ENCODE assay signal across 19 cellular contexts in genomic region chr20:1882026-1882425, GRCh38. TPM values are rescaled to one million over a fixed set of nuclear protein-coding genes. Genes with fewer than 3 reads are reported as not detected.
DNase-seq lines count a peak whose midpoint lies in the region; TF ChIP-seq lines count a peak whose summit lies in the region.
"Had no signal": no experiment of that assay in that cellular context is flagged by ENCODE, and none has a peak within 500 bp of the region (broad histone marks: within the 10 kb centered on the region; RNA-seq: fewer than 3 reads in every experiment).

No MANE protein-coding gene starts in this region.

- no peak for TF ChIP-seq CTCF in endothelial cell (IDR thresholded peaks at IDR 0.05; ENCODE audit: unreplicated experiment)
- no peak for TF ChIP-seq CTCF in sigmoid colon (IDR thresholded peaks at IDR 0.05)
- no peak for TF ChIP-seq CTCF in GM13977 (IDR thresholded peaks at IDR 0.05; ENCODE audit: extremely low read depth, insufficient read depth, missing control alignments)

- peaks cover 0 to 24% (median 16%) of the 10 kb centered on the region in 4 donors for H3K4me1 ChIP-seq in sigmoid colon

- no peak overlapping the region for H3K4me3 ChIP-seq in sigmoid colon
- H3K4me3 ChIP-seq: BLaER1 had no signal

- H3K4me1 Mint-ChIP-seq in endothelial cell (ENCODE audit: unreplicated experiment): peaks cover 48% of the 10 kb centered on the region

- H3K36me3 ChIP-seq in sigmoid colon: no peaks in the 10 kb centered on the region
- H3K36me3 ChIP-seq: BLaER1 had no signal

- in situ Hi-C loops in GM13977 (cut with MboI; ENCODE audit: low pct_unique_long_range_greater_than_20kb, low sequenced_read_pairs, unreplicated experiment): no loop called here

- DNase-seq in NCI-H1105 treated with DMSO at 0.1 percent for 48 hours (lab: John Stamatoyannopoulos, UW): peak; percentile 30
- no peak for DNase-seq in NCI-H1105 (lab: John Stamatoyannopoulos, UW)
- peak; percentile 49 for DNase-seq in NCI-H524 treated with DMSO at 0.1 percent for 48 hours (lab: John Stamatoyannopoulos, UW)
- no peak for DNase-seq in endothelial cell (ENCODE audit: low spot score)
- peak in 1 of 49 donors; percentile 50 for DNase-seq in substantia nigra (lab: John Stamatoyannopoulos, UW)
- no peak for DNase-seq in sigmoid colon
- no peak for DNase-seq in GM13977 (ENCODE audit: low spot score)
- no peak for DNase-seq in activated CD4-positive, alpha-beta T cell treated with anti-CD3 and anti-CD28 coated beads for 48 hours
- DNase-seq: ACHN; CD8-positive, alpha-beta T cell; EL; Kasumi-1; NCI-H1417 treated with DMSO at 0.1 percent for 48 hours; NCI-H187; NCI-H226; NCI-H526 treated with DMSO at 0.1 percent for 48 hours; OCI-M1 had no signal

- intact Hi-C loops in sigmoid colon (cut with DNase I): no loop called here

- H3K36me3 Mint-ChIP-seq in endothelial cell (ENCODE audit: low read depth, unreplicated experiment): no peaks in the 10 kb centered on the region
- H3K36me3 Mint-ChIP-seq: CD8-positive, alpha-beta T cell had no signal

- no peaks in the 10 kb centered on the region for H3K9me3 Mint-ChIP-seq in endothelial cell (ENCODE audit: unreplicated experiment)
- H3K9me3 Mint-ChIP-seq: CD8-positive, alpha-beta T cell had no signal

- TF ChIP-seq EP300 in sigmoid colon (IDR thresholded peaks at IDR 0.05): no peak

- H3K9me3 ChIP-seq in sigmoid colon: no peaks in the 10 kb centered on the region
- H3K9me3 ChIP-seq: BLaER1 had no signal

- 77 to 84% methylated on average over 8 of the region's 8 CpGs for WGBS in sigmoid colon, 2 donors

- peak overlapping the region; percentile 35 for H3K4me3 Mint-ChIP-seq in endothelial cell (ENCODE audit: unreplicated experiment)
- H3K4me3 Mint-ChIP-seq: CD8-positive, alpha-beta T cell had no signal

- H3K27me3 Mint-ChIP-seq in endothelial cell (ENCODE audit: unreplicated experiment): peaks cover 18% of the 10 kb centered on the region

- H3K27ac Mint-ChIP-seq in endothelial cell (ENCODE audit: unreplicated experiment): no peak overlapping the region
- H3K27ac Mint-ChIP-seq: CD8-positive, alpha-beta T cell had no signal

- no peak for TF ChIP-seq POLR2A in sigmoid colon (IDR thresholded peaks at IDR 0.05)

- peak overlapping the region; percentile 49 for H3K27ac ChIP-seq in substantia nigra (ENCODE audit: low read depth, low read length, poor library complexity, severe bottlenecking)
- H3K27ac ChIP-seq in sigmoid colon: no peak overlapping the region
- H3K27ac ChIP-seq: 22Rv1, BLaER1 had no signal

- peaks cover 0 to 24% (median 0%) of the 10 kb centered on the region in 3 donors for H3K27me3 ChIP-seq in sigmoid colon
- H3K27me3 ChIP-seq: BLaER1 had no signal

RNA-seq across cellular contexts. Expression of gene SIRPA, which starts 13.2 kb away (rescaled TPM):
- total RNA-seq in endothelial cell (ENCODE audit: unreplicated experiment) (132 TPM), sigmoid colon (10 to 100 TPM; 16.3 to 25.5 (median 21.5) TPM)
- polyA plus RNA-seq in sigmoid colon: 10 to 100 TPM in 2 of 3 donors, 1 to 10 TPM in 1; 8.4 to 14.3 (median 12.5) TPM
- total RNA-seq: CD8-positive, alpha-beta T cell had no signal

Comparison
In these comparisons a context has a peak if more than half of its experiments do, and no peak if none do; other contexts are left out.
1. DNase-seq: peak in NCI-H1105 treated with DMSO at 0.1 percent for 48 hours (single experiment) and NCI-H524 treated with DMSO at 0.1 percent for 48 hours (single experiment); none in NCI-H1105 (single experiment), endothelial cell (single experiment), sigmoid colon (single experiment), GM13977 (single experiment) and activated CD4-positive, alpha-beta T cell treated with anti-CD3 and anti-CD28 coated beads for 48 hours (single experiment).